ENCODE assay signal across 10 cellular contexts in the genomic region with DNA sequence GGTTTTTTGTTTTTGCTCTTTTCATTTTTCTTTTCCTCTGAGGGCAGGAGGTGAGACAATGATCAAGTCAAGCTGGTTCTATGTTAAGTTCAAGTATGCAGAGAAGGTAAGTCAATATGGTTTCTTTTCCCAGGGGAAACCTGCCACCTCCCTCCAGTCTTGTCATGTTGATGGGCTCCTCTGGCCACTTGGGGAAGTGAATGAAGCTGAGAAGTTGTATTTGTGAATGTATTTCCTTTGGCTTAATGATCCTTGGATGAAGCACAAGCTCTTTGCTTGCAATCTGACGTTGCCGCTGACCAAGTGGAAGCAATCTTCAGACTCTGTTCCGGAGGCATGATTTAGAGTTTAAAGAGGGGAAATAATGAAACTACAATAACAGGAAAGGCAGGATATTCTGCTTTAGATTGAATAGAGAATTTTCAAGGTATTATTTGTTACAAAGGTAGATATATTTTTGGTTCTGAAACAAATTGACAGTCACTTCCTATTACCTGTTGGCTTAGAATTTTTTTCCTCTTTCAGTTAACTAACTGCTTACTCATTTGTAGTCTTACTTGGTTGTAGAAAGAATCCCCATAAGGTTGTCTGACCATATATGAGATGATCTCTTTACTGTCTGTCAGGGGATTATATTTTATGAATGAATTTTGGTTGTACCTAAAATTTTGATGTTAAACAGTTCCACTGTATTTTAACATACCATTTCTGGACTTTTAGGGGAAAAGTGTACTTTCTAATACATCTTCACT.
DNase-seq lines count a peak whose midpoint lies in the region; ATAC-seq and TF ChIP-seq lines count a peak whose summit lies in the region.
"Had no signal": no experiment of that assay in that cellular context is flagged by ENCODE, and none has a peak within 500 bp of the region (broad histone marks: within the 10 kb centered on the region; RNA-seq: fewer than 3 reads in every experiment).

No MANE protein-coding gene starts in this region.

- H3K9me3 Mint-ChIP-seq in progenitor cell of endocrine pancreas (ENCODE audit: low read depth), result no peaks in the 10 kb centered on the region
- H3K9me3 Mint-ChIP-seq: activated T-cell treated with anti-CD3 and anti-CD28 coated beads, Interleukin-2, amount 50 U/mL, for 72 hours had no signal

- ATAC-seq in GM21723 (IDR thresholded peaks at IDR 0.05; ENCODE audit: unreplicated experiment) (peak; percentile 59), HG03521 (IDR thresholded peaks at IDR 0.05; ENCODE audit: unreplicated experiment) (no peak), HG03175 (IDR thresholded peaks at IDR 0.05; ENCODE audit: unreplicated experiment) (no peak), PC-3 (no peak)
- ATAC-seq: activated T-cell treated with anti-CD3 and anti-CD28 coated beads, Interleukin-2, amount 50 U/mL, for 72 hours had no signal

- no peaks in the 10 kb centered on the region for H3K9me2 ChIP-seq in PC-3 (replicated peaks; ENCODE audit: low read length)

- POLR2A ChIA-PET in PC-3 (lab: Charles Lee; ENCODE audit: unreplicated experiment), result no interaction called here
- POLR2A ChIA-PET in RWPE1 (lab: Yijun Ruan, JAX; ENCODE audit: low non-redundant PET), result no interaction called here

- H3K4me1 ChIP-seq in left ventricle myocardium inferior (peaks cover 43% of the 10 kb centered on the region), PC-3 (ENCODE audit: insufficient read depth, low read length) (no peaks in the 10 kb centered on the region)

- peak overlapping the region; percentile 62 for H3K4me3 Mint-ChIP-seq in progenitor cell of endocrine pancreas (ENCODE audit: low read depth)
- H3K4me3 Mint-ChIP-seq: activated T-cell treated with anti-CD3 and anti-CD28 coated beads, Interleukin-2, amount 50 U/mL, for 72 hours had no signal

- H3K27me3 ChIP-seq in left ventricle myocardium inferior (ENCODE audit: low read depth) (no peaks in the 10 kb centered on the region), PC-3 (ENCODE audit: low read length) (no peaks in the 10 kb centered on the region)

- H3K27ac ChIP-seq in left ventricle myocardium inferior (replicated peaks) (peak overlapping the region; percentile 49), PC-3 (ENCODE audit: low read length) (no peak overlapping the region), RWPE1 (no peak overlapping the region)

- peak; percentile 33 for DNase-seq in NCI-H187 treated with DMSO at 0.1 percent for 48 hours (lab: John Stamatoyannopoulos, UW)
- DNase-seq in left ventricle myocardium inferior, result no peak
- no peak for DNase-seq in progenitor cell of endocrine pancreas (ENCODE audit: low spot score, unreplicated experiment)
- no peak for DNase-seq in PC-3
- no peak for DNase-seq in RWPE1 (ENCODE audit: low spot score)
- DNase-seq: activated T-cell treated with anti-CD3 and anti-CD28 coated beads, Interleukin-2, amount 50 U/mL, for 72 hours; stimulated activated naive CD4-positive, alpha-beta T cell treated with Interleukin-2 at 50 U/mL for 16 hours had no signal

- no peaks in the 10 kb centered on the region for H4K20me1 ChIP-seq in PC-3 (ENCODE audit: low read length)

- H3F3A ChIP-seq in PC-3 (ENCODE audit: low read length, unreplicated experiment), result no peaks in the 10 kb centered on the region

- H3K9me3 ChIP-seq in left ventricle myocardium inferior (replicated peaks) (no peaks in the 10 kb centered on the region), PC-3 (ENCODE audit: low read length) (0 out of 2 replicates have a peak, but pooled peaks cover 4% of the 10 kb centered on the region)

- no peaks in the 10 kb centered on the region for H3K27me3 Mint-ChIP-seq in progenitor cell of endocrine pancreas

- TF ChIP-seq CTCF in left ventricle myocardium inferior (IDR thresholded peaks at IDR 0.05; ENCODE audit: borderline replicate concordance) (no peak), progenitor cell of endocrine pancreas (IDR thresholded peaks at IDR 0.05; ENCODE audit: unreplicated experiment) (no peak), PC-3 (conservative IDR thresholded peaks at IDR 0.05; ENCODE audit: low read depth, low read length) (no peak), RWPE1 (conservative IDR thresholded peaks at IDR 0.05; ENCODE audit: low read depth) (no peak)

- no peak overlapping the region for H3K4me2 ChIP-seq in PC-3 (ENCODE audit: low read length)

- no TSS peak for BruUV-seq in PC-3 (replicated peaks; lab: Mats Ljungman, UMichigan)

- H2AFZ ChIP-seq in PC-3 (ENCODE audit: low read length), result no peak overlapping the region

- CTCF ChIA-PET in PC-3 (lab: Charles Lee) (no interaction called here), RWPE1 (lab: Yijun Ruan, JAX) (no interaction called here)

- no peaks in the 10 kb centered on the region for H3K36me3 ChIP-seq in left ventricle myocardium inferior
- H3K36me3 ChIP-seq in PC-3 (ENCODE audit: low read depth, low read length), result no peaks in the 10 kb centered on the region

- no peaks in the 10 kb centered on the region for H3K79me2 ChIP-seq in PC-3 (ENCODE audit: low read length)

- H3K36me3 Mint-ChIP-seq in progenitor cell of endocrine pancreas (ENCODE audit: insufficient read depth), result no peaks in the 10 kb centered on the region

- no peak overlapping the region for H3K9ac ChIP-seq in PC-3 (ENCODE audit: low read length)

- H3K4me3 ChIP-seq in left ventricle myocardium inferior (peak overlapping the region; percentile 63), PC-3 (ENCODE audit: low read length) (no peak overlapping the region)

- H3K27ac Mint-ChIP-seq in progenitor cell of endocrine pancreas, result peak overlapping the region; percentile 60
- H3K27ac Mint-ChIP-seq: activated T-cell treated with anti-CD3 and anti-CD28 coated beads, Interleukin-2, amount 50 U/mL, for 72 hours had no signal

- peaks cover 35% of the 10 kb centered on the region for H3K4me1 Mint-ChIP-seq in progenitor cell of endocrine pancreas (ENCODE audit: low read depth)

- intact Hi-C loops in left ventricle myocardium inferior (cut with micrococcal nuclease) (no loop called here), PC-3 (cut with micrococcal nuclease) (no loop called here)
